In genomic region chr3:184945886-184946625, GRCh38 we compare ENCODE assay signal across 1 cellular context.
TF ChIP-seq lines count a peak whose summit lies in the region.

No MANE protein-coding gene starts in this region.

TF ChIP-seq in GM23338, 12 proteins besides CTCF, POLR2A, EP300 and RAD21 (continued from another document):
- TF ChIP-seq, protein P1, sequence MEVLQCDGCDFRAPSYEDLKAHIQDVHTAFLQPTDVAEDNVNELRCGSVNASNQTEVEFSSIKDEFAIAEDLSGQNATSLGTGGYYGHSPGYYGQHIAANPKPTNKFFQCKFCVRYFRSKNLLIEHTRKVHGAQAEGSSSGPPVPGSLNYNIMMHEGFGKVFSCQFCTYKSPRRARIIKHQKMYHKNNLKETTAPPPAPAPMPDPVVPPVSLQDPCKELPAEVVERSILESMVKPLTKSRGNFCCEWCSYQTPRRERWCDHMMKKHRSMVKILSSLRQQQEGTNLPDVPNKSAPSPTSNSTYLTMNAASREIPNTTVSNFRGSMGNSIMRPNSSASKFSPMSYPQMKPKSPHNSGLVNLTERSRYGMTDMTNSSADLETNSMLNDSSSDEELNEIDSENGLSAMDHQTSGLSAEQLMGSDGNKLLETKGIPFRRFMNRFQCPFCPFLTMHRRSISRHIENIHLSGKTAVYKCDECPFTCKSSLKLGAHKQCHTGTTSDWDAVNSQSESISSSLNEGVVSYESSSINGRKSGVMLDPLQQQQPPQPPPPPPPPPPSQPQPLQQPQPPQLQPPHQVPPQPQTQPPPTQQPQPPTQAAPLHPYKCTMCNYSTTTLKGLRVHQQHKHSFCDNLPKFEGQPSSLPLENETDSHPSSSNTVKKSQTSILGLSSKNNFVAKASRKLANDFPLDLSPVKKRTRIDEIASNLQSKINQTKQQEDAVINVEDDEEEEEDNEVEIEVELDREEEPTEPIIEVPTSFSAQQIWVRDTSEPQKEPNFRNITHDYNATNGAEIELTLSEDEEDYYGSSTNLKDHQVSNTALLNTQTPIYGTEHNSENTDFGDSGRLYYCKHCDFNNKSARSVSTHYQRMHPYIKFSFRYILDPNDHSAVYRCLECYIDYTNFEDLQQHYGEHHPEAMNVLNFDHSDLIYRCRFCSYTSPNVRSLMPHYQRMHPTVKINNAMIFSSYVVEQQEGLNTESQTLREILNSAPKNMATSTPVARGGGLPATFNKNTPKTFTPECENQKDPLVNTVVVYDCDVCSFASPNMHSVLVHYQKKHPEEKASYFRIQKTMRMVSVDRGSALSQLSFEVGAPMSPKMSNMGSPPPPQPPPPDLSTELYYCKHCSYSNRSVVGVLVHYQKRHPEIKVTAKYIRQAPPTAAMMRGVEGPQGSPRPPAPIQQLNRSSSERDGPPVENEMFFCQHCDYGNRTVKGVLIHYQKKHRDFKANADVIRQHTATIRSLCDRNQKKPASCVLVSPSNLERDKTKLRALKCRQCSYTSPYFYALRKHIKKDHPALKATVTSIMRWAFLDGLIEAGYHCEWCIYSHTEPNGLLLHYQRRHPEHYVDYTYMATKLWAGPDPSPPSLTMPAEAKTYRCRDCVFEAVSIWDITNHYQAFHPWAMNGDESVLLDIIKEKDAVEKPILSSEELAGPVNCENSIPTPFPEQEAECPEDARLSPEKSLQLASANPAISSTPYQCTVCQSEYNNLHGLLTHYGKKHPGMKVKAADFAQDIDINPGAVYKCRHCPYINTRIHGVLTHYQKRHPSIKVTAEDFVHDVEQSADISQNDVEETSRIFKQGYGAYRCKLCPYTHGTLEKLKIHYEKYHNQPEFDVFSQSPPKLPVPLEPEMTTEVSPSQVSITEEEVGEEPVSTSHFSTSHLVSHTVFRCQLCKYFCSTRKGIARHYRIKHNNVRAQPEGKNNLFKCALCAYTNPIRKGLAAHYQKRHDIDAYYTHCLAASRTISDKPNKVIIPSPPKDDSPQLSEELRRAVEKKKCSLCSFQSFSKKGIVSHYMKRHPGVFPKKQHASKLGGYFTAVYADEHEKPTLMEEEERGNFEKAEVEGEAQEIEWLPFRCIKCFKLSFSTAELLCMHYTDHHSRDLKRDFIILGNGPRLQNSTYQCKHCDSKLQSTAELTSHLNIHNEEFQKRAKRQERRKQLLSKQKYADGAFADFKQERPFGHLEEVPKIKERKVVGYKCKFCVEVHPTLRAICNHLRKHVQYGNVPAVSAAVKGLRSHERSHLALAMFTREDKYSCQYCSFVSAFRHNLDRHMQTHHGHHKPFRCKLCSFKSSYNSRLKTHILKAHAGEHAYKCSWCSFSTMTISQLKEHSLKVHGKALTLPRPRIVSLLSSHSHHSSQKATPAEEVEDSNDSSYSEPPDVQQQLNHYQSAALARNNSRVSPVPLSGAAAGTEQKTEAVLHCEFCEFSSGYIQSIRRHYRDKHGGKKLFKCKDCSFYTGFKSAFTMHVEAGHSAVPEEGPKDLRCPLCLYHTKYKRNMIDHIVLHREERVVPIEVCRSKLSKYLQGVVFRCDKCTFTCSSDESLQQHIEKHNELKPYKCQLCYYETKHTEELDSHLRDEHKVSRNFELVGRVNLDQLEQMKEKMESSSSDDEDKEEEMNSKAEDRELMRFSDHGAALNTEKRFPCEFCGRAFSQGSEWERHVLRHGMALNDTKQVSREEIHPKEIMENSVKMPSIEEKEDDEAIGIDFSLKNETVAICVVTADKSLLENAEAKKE (CRISPR knock-in tag; IDR thresholded peaks at IDR 0.05): no peak
- no peak for TF ChIP-seq POLR2AphosphoS5 (IDR thresholded peaks at IDR 0.05; ENCODE audit: low read depth)
- no peak for TF ChIP-seq JUNB (IDR thresholded peaks at IDR 0.05; ENCODE audit: unreplicated experiment)
TF ChIP-seq in GM23338: peak in this region for 0.
